In genomic region chr2:129757366-129757914, GRCh38 we compare ENCODE assay signal across 15 cellular contexts.
DNase-seq lines count a peak whose midpoint lies in the region; ATAC-seq and TF ChIP-seq lines count a peak whose summit lies in the region.
"Had no signal": no experiment of that assay in that cellular context is flagged by ENCODE, and none has a peak within 500 bp of the region (broad histone marks: within the 10 kb centered on the region; RNA-seq: fewer than 3 reads in every experiment).

No MANE protein-coding gene starts in this region.

- no peaks in the 10 kb centered on the region for H3K9me3 ChIP-seq in BLaER1
- H3K9me3 ChIP-seq in H9 (ENCODE audit: control insufficient read depth, low read depth, low read length): no peaks in the 10 kb centered on the region
- no peaks in the 10 kb centered on the region for H3K9me3 ChIP-seq in gastroesophageal sphincter
- H3K9me3 ChIP-seq in neural progenitor cell (ENCODE audit: low read depth): no peaks in the 10 kb centered on the region
- H3K9me3 ChIP-seq: SJSA1 had no signal

- H4K5ac ChIP-seq in H9 (ENCODE audit: insufficient read length, low read depth, low read length): no peak overlapping the region

- peaks cover 12% of the 10 kb centered on the region for H3K27me3 Mint-ChIP-seq in H9 (ENCODE audit: low read depth)
- H3K27me3 Mint-ChIP-seq in neural progenitor cell (ENCODE audit: insufficient read depth, low read depth): peaks cover 4% of the 10 kb centered on the region
- peaks cover 6% of the 10 kb centered on the region for H3K27me3 Mint-ChIP-seq in activated T-cell treated with anti-CD3 and anti-CD28 coated beads, Interleukin-2, amount 50 U/mL, for 24 hours

- H3K36me3 Mint-ChIP-seq in H9 (ENCODE audit: insufficient read depth in 1 of 3, low read depth in 3 of 3) (peaks cover 0 to 3% (median 0%) of the 10 kb centered on the region in 3 experiments; a peak in 1 of 7 replicates), neural progenitor cell (no peaks in the 10 kb centered on the region)
- H3K36me3 Mint-ChIP-seq in activated T-cell treated with anti-CD3 and anti-CD28 coated beads, Interleukin-2, amount 50 U/mL, for 24 hours (ENCODE audit: low read depth): no peaks in the 10 kb centered on the region

- TF ChIP-seq POLR2A in gastroesophageal sphincter (IDR thresholded peaks at IDR 0.05): no peak

- peaks cover 31% of the 10 kb centered on the region in 2 experiments for H3K4me1 Mint-ChIP-seq in H9
- H3K4me1 Mint-ChIP-seq in neural progenitor cell: peaks cover 8% of the 10 kb centered on the region
- H3K4me1 Mint-ChIP-seq in activated T-cell treated with anti-CD3 and anti-CD28 coated beads, Interleukin-2, amount 50 U/mL, for 24 hours (ENCODE audit: low read depth): peaks cover 6% of the 10 kb centered on the region

- H3K4me3 Mint-ChIP-seq in H9: no peak overlapping the region; a peak in 1 of 5 replicates
- no peak overlapping the region for H3K4me3 Mint-ChIP-seq in neural progenitor cell
- H3K4me3 Mint-ChIP-seq in activated T-cell treated with anti-CD3 and anti-CD28 coated beads, Interleukin-2, amount 50 U/mL, for 24 hours: no peak overlapping the region

- H3K9me3 Mint-ChIP-seq in H9: peaks cover 0 to 2% of the 10 kb centered on the region in 2 experiments; a peak in 1 of 5 replicates
- H3K9me3 Mint-ChIP-seq in neural progenitor cell: no peaks in the 10 kb centered on the region
- H3K9me3 Mint-ChIP-seq in activated T-cell treated with anti-CD3 and anti-CD28 coated beads, Interleukin-2, amount 50 U/mL, for 24 hours: no peaks in the 10 kb centered on the region

- H3K79me2 ChIP-seq in H9 (ENCODE audit: insufficient read depth, low read length) (no peaks in the 10 kb centered on the region), neural progenitor cell (ENCODE audit: low read depth) (no peaks in the 10 kb centered on the region)

- no peak overlapping the region for H2BK15ac ChIP-seq in H9 (ENCODE audit: low read depth, low read length)

- H3K27ac Mint-ChIP-seq in H9 (peak overlapping the region in 2 of 3 experiments; percentile 76 to 97; a peak in 2 of 7 replicates), neural progenitor cell (peak overlapping the region; percentile 25)
- no peak overlapping the region for H3K27ac Mint-ChIP-seq in activated T-cell treated with anti-CD3 and anti-CD28 coated beads, Interleukin-2, amount 50 U/mL, for 24 hours

- no peak overlapping the region for H3K27ac ChIP-seq in BLaER1
- H3K27ac ChIP-seq in H9 (ENCODE audit: insufficient read length, low read depth, low read length): no peak overlapping the region
- peak overlapping the region in 2 of 4 donors; percentile 30 to 65 for H3K27ac ChIP-seq in gastroesophageal sphincter
- H3K27ac ChIP-seq in neural progenitor cell: no peak overlapping the region
- H3K27ac ChIP-seq: SJSA1 had no signal

- H3K56ac ChIP-seq in H9 (ENCODE audit: insufficient read length, low read depth, low read length): no peak overlapping the region

- no peak overlapping the region for H2BK20ac ChIP-seq in H9 (ENCODE audit: low read depth, low read length, poor library complexity, severe bottlenecking)

- no peak overlapping the region for H4K91ac ChIP-seq in H9 (ENCODE audit: insufficient read length, low read depth, low read length)

- no peak for TF ChIP-seq EP300 in gastroesophageal sphincter (IDR thresholded peaks at IDR 0.05)

- H3T11ph ChIP-seq in H9 (ENCODE audit: low read length): no peak overlapping the region

- no peak overlapping the region for H3K4ac ChIP-seq in H9 (ENCODE audit: low read depth, low read length)

- no peak overlapping the region for H2AK5ac ChIP-seq in H9 (ENCODE audit: insufficient read length, low read length)

- DNase-seq in H9 (peak; percentile 19), neural progenitor cell (ENCODE audit: low spot score) (no peak), dedifferentiated amniotic fluid mesenchymal stem cell (ENCODE audit: extremely low spot score) (no peak)
- no peak for DNase-seq in activated T-cell treated with anti-CD3 and anti-CD28 coated beads, Interleukin-2, amount 50 U/mL, for 24 hours
- DNase-seq: COR-L47, MV-4-11, NCI-H1417, NCI-H2029, NCI-H2171 treated with DMSO at 0.1 percent for 48 hours, NCI-H748 treated with DMSO at 0.1 percent for 48 hours, RPMI8226 had no signal

- no peak overlapping the region for H3K9ac ChIP-seq in BLaER1
- H3K9ac ChIP-seq in H9 (ENCODE audit: extremely low read depth, insufficient read length, low read length): no peak overlapping the region
- H3K9ac ChIP-seq in neural progenitor cell: no peak overlapping the region

- H2AFZ ChIP-seq in H9 (ENCODE audit: low read length): no peak overlapping the region
- H2AFZ ChIP-seq in neural progenitor cell (replicated peaks): peak overlapping the region; percentile 73

- TF ChIP-seq CTCF in H9 (conservative IDR thresholded peaks at IDR 0.05) (no peak), gastroesophageal sphincter (IDR thresholded peaks at IDR 0.05) (no peak), neural progenitor cell (IDR thresholded peaks at IDR 0.05) (no peak)

- H2BK12ac ChIP-seq in H9 (ENCODE audit: insufficient read length, low read depth, low read length): no peak overlapping the region

- no peak overlapping the region for H2BK120ac ChIP-seq in H9 (ENCODE audit: low read depth, low read length, poor library complexity, severe bottlenecking)

- H3K23ac ChIP-seq in H9 (ENCODE audit: insufficient read length, low read depth, low read length): no peak overlapping the region

- no peaks in the 10 kb centered on the region for H3K23me2 ChIP-seq in H9 (ENCODE audit: insufficient read length, low read depth, low read length, poor library complexity, severe bottlenecking)

- H3K4me2 ChIP-seq in BLaER1: peak overlapping the region; percentile 78
- H3K4me2 ChIP-seq in H9 (ENCODE audit: insufficient read depth, insufficient read length, low read length): no peak overlapping the region
- peak overlapping the region; percentile 37 for H3K4me2 ChIP-seq in neural progenitor cell

- ATAC-seq in gastroesophageal sphincter (peak; percentile 3), GM21528 (IDR thresholded peaks at IDR 0.05; ENCODE audit: low FRiP score, unreplicated experiment) (no peak)

- no peaks in the 10 kb centered on the region for H3K36me3 ChIP-seq in BLaER1
- no peaks in the 10 kb centered on the region for H3K36me3 ChIP-seq in gastroesophageal sphincter
- H3K36me3 ChIP-seq in neural progenitor cell: no peaks in the 10 kb centered on the region
- H3K36me3 ChIP-seq: SJSA1 had no signal

- H3F3A ChIP-seq in neural progenitor cell (ENCODE audit: low read depth): peaks cover 6% of the 10 kb centered on the region

- peaks cover 32% of the 10 kb centered on the region for H3K4me1 ChIP-seq in BLaER1
- peaks cover 1% of the 10 kb centered on the region; the same call in 1 of the 2 replicates for H3K4me1 ChIP-seq in H9 (ENCODE audit: insufficient read depth, low read length)
- H3K4me1 ChIP-seq in gastroesophageal sphincter: peaks cover 0 to 19% (median 0%) of the 10 kb centered on the region in 3 donors
- H3K4me1 ChIP-seq in neural progenitor cell: peaks cover 14% of the 10 kb centered on the region
- H3K4me1 ChIP-seq: SJSA1 had no signal

- H4K20me1 ChIP-seq in BLaER1 (no peaks in the 10 kb centered on the region), H9 (ENCODE audit: control insufficient read depth, insufficient read depth, insufficient read length) (no peaks in the 10 kb centered on the region), neural progenitor cell (ENCODE audit: low read depth) (no peaks in the 10 kb centered on the region)

- no CpG with 5 or more reads among the region's 9 CpGs for WGBS in H9 (ENCODE audit: extremely low coverage, insufficient read length, low lambda C conversion rate)
- WGBS in gastroesophageal sphincter (ENCODE audit: low coverage in 1 of 2), 2 donors: 83% methylated on average over 6 of the region's 9 CpGs; no CpG with 5 or more reads in 1 of the 2 donors

- H3K4me3 ChIP-seq in BLaER1: no peak overlapping the region
- H3K4me3 ChIP-seq in gastroesophageal sphincter: no peak overlapping the region
- no peak overlapping the region for H3K4me3 ChIP-seq in neural progenitor cell
- H3K4me3 ChIP-seq: SJSA1 had no signal

- H4K8ac ChIP-seq in H9 (replicated peaks; ENCODE audit: insufficient read length, low read depth, low read length): no peak overlapping the region

- no peaks in the 10 kb centered on the region for H3K27me3 ChIP-seq in BLaER1
- H3K27me3 ChIP-seq in H9 (ENCODE audit: insufficient read depth, low read length): no peaks in the 10 kb centered on the region
- H3K27me3 ChIP-seq in gastroesophageal sphincter: no peaks in the 10 kb centered on the region
- H3K27me3 ChIP-seq in neural progenitor cell: no peaks in the 10 kb centered on the region
- H3K27me3 ChIP-seq: SJSA1 had no signal

- H3K18ac ChIP-seq in H9 (ENCODE audit: insufficient read length, low read depth, low read length): no peak overlapping the region

- H3K14ac ChIP-seq in H9 (ENCODE audit: insufficient read depth, low read length): no peak overlapping the region

- no peaks in the 10 kb centered on the region for H3K79me1 ChIP-seq in H9 (ENCODE audit: insufficient read depth, low read depth, low read length, poor library complexity, severe bottlenecking)

- H2BK5ac ChIP-seq in H9 (ENCODE audit: insufficient read length, low read length): no peak overlapping the region
